ENCODE assay signal across 11 cellular contexts in genomic region chr1:37485902-37486679, GRCh38. TPM values are rescaled to one million over a fixed set of nuclear protein-coding genes. Genes with fewer than 3 reads are reported as not detected.
A peak's percentile ranks its signal among the peaks of the same experiment; 100 is the strongest.
DNase-seq lines count a peak whose midpoint lies in the region; ATAC-seq and TF ChIP-seq lines count a peak whose summit lies in the region.
"Had no signal": no experiment of that assay in that cellular context is flagged by ENCODE, and none has a peak within 500 bp of the region (broad histone marks: within the 10 kb centered on the region; RNA-seq: fewer than 3 reads in every experiment).

No MANE protein-coding gene starts in this region.

- H3K27ac ChIP-seq in colonic mucosa = peak overlapping the region; percentile 82
- H3K27ac ChIP-seq in vagina = peak overlapping the region; percentile 71

- H3K4me1 ChIP-seq in colonic mucosa (peaks cover 20% of the 10 kb centered on the region), vagina (peaks cover 39% of the 10 kb centered on the region)

- peak; percentile 14 for DNase-seq in stimulated activated CD4-positive, alpha-beta T cell treated with anti-CD3 and anti-CD28 coated beads, Interleukin-15, amount 100 ng/mL, for 24 hours
- DNase-seq in stimulated activated CD4-positive, alpha-beta T cell treated with anti-CD3 and anti-CD28 coated beads, Interleukin-1b, Interleukin-23, amount 100 ng/mL, for 48 hours = no peak
- peak; percentile 24 for DNase-seq in colonic mucosa
- peak; percentile 72 for DNase-seq in mesenteric fat pad (ENCODE audit: low spot score)
- peak in 1 of 2 donors; percentile 87 for DNase-seq in vagina (ENCODE audit: extremely low spot score in 2 of 2)
- no peak for DNase-seq in superior temporal gyrus (ENCODE audit: extremely low spot score)
- DNase-seq in stimulated activated naive CD4-positive, alpha-beta T cell treated with Interleukin-2 at 50 U/mL for 16 hours (lab: John Stamatoyannopoulos, UW) = no peak
- DNase-seq: COR-L47, cortex of kidney, NCI-H2107 had no signal

- H3K27me3 ChIP-seq in colonic mucosa (no peaks in the 10 kb centered on the region), vagina (no peaks in the 10 kb centered on the region)

- ATAC-seq in GM18498 (IDR thresholded peaks at IDR 0.05; ENCODE audit: unreplicated experiment) = no peak

- H3K36me3 ChIP-seq in colonic mucosa = peaks cover 24% of the 10 kb centered on the region
- peaks cover 3 to 47% of the 10 kb centered on the region in 2 donors for H3K36me3 ChIP-seq in vagina

- intact Hi-C loops in colonic mucosa (cut with DNase I) (loop anchor here (2.0 kb wide), 1 partner anchor 31 kb away; no protein-coding TSS in a partner anchor), vagina (cut with DNase I) (loop anchor here (5.0 to 10.0 kb wide), 2 partner anchors 34 to 199 kb away; no protein-coding TSS in a partner anchor)

- peak overlapping the region in 1 of 2 donors; percentile 56 for H3K9ac ChIP-seq in colonic mucosa (ENCODE audit: low read depth in 2 of 2, low read length in 2 of 2)

- H3K4me3 ChIP-seq in colonic mucosa = no peak overlapping the region
- no peak overlapping the region for H3K4me3 ChIP-seq in vagina

- TF ChIP-seq CTCF in colonic mucosa (IDR thresholded peaks at IDR 0.05) (no peak), vagina (IDR thresholded peaks at IDR 0.05) (no peak)

- no peaks in the 10 kb centered on the region for H3K9me3 ChIP-seq in colonic mucosa
- H3K9me3 ChIP-seq in vagina = no peaks in the 10 kb centered on the region

- TF ChIP-seq POLR2A in vagina (IDR thresholded peaks at IDR 0.05) = no peak

RNA-seq across cellular contexts. Expression of gene ZC3H12A, which starts 11.7 kb away (rescaled TPM):
- 10 to 100 TPM; 18.2 to 35.4 TPM for total RNA-seq in colonic mucosa
- 34.2 TPM for total RNA-seq in mesenteric fat pad
- 51.6 TPM for total RNA-seq in vagina

RNA-seq across cellular contexts. Expression of gene MEAF6, which starts 28.5 kb away (rescaled TPM):
- total RNA-seq in colonic mucosa = 10 to 100 TPM; 32.9 to 40.6 TPM
- 43.4 TPM for total RNA-seq in mesenteric fat pad
- 54.5 TPM for total RNA-seq in vagina

Comparison
In these comparisons a context has a peak if more than half of its experiments do, and no peak if none do; other contexts are left out.
1. DNase-seq: peak in stimulated activated CD4-positive, alpha-beta T cell treated with anti-CD3 and anti-CD28 coated beads, Interleukin-15, amount 100 ng/mL, for 24 hours (single experiment), colonic mucosa (single experiment) and mesenteric fat pad (single experiment); none in stimulated activated CD4-positive, alpha-beta T cell treated with anti-CD3 and anti-CD28 coated beads, Interleukin-1b, Interleukin-23, amount 100 ng/mL, for 48 hours (single experiment), superior temporal gyrus (single experiment) and stimulated activated naive CD4-positive, alpha-beta T cell treated with Interleukin-2 at 50 U/mL for 16 hours (single experiment).